Comparison of ENCODE assay signal across 16 cellular contexts in genomic region chr1:109764561-109765482, GRCh38. TPM values are rescaled to one million over a fixed set of nuclear protein-coding genes. Genes with fewer than 3 reads are reported as not detected.
A peak's percentile ranks its signal among the peaks of the same experiment; 100 is the strongest.
DNase-seq lines count a peak whose midpoint lies in the region; ATAC-seq, FAIRE-seq and TF ChIP-seq lines count a peak whose summit lies in the region.
"Had no signal": no experiment of that assay in that cellular context is flagged by ENCODE, and none has a peak within 500 bp of the region (broad histone marks: within the 10 kb centered on the region; RNA-seq: fewer than 3 reads in every experiment).

No MANE protein-coding gene starts in this region.

- peaks cover 26% of the 10 kb centered on the region for H3K9me1 ChIP-seq in IMR-90 (ENCODE audit: insufficient read depth, low read length)
- no peaks in the 10 kb centered on the region for H3K9me1 ChIP-seq in K562 (ENCODE audit: control insufficient read depth, insufficient read depth, low read length)

- H3K4me1 ChIP-seq in IMR-90 (ENCODE audit: control insufficient read depth, insufficient read depth, low read length) (peaks cover 18% of the 10 kb centered on the region), K562 (replicated peaks in 1 of 2; ENCODE audit: control insufficient read depth in 2 of 2, insufficient read depth in 2 of 2, low read length in 2 of 2) (peaks cover 26 to 27% of the 10 kb centered on the region in 2 experiments), left lung (peaks cover 4 to 15% of the 10 kb centered on the region in 2 donors)

- H3K9ac ChIP-seq in IMR-90 (ENCODE audit: low read depth, low read length) (no peak overlapping the region), K562 (ENCODE audit: insufficient read depth in 1 of 2, low read depth in 2 of 2, low read length in 2 of 2) (no peak overlapping the region; a peak in 1 of 4 replicates)
- H3K9ac ChIP-seq: BLaER1 had no signal

- DNase-seq in IMR-90 (no peak), K562 (ENCODE audit: extremely low read depth in 1 of 4, low spot score in 3 of 4) (no peak), left lung (peak; percentile 22 to 39), sciatic nerve (ENCODE audit: low spot score) (peak; percentile 44), urothelium cell line (ENCODE audit: low spot score) (no peak)
- DNase-seq in stimulated activated naive CD4-positive, alpha-beta T cell (lab: John Stamatoyannopoulos, UW) = no peak
- DNase-seq: NCI-H1105; NK-92 treated with Interleukin-12 subunit alpha and Interleukin-12 subunit beta, amount 100 ng/mL, for 24 hours; SIG-M5 had no signal

- H3K9me3 ChIP-seq in IMR-90 (ENCODE audit: control insufficient read depth, insufficient read depth, low read length) (no peaks in the 10 kb centered on the region), K562 (replicated peaks; ENCODE audit: control insufficient read depth, insufficient read depth, low read depth, low read length) (no peaks in the 10 kb centered on the region), left lung (no peaks in the 10 kb centered on the region)
- H3K9me3 ChIP-seq: BLaER1, esophagus muscularis mucosa had no signal

- no peaks in the 10 kb centered on the region for H3K27me3 ChIP-seq in IMR-90 (ENCODE audit: control insufficient read depth, insufficient read depth, low read length)
- peaks cover 5 to 19% of the 10 kb centered on the region in 2 experiments for H3K27me3 ChIP-seq in K562 (ENCODE audit: control insufficient read depth in 2 of 2, insufficient read depth in 2 of 2, low read length in 2 of 2)
- H3K27me3 ChIP-seq in left lung = no peaks in the 10 kb centered on the region
- H3K27me3 ChIP-seq: BLaER1, esophagus muscularis mucosa had no signal

- H4K8ac ChIP-seq in IMR-90 (ENCODE audit: low read depth in 2 of 2, low read length in 2 of 2) = no peak overlapping the region

- peak overlapping the region; percentile 8; the same call in 1 of the 2 replicates for H2AK5ac ChIP-seq in IMR-90 (ENCODE audit: low read depth, low read length)

- no peak overlapping the region for H3K23ac ChIP-seq in IMR-90 (ENCODE audit: low read depth, low read length)

- CTCF ChIA-PET in IMR-90 (lab: Yijun Ruan, JAX) (no interaction called here), K562 (lab: Yijun Ruan, JAX; ENCODE audit: low intra/inter-chr PET ratio) (no interaction called here)

- in situ Hi-C loops in IMR-90 (cut with MboI; ENCODE audit: low sequenced_read_pairs) = no loop called here
- in situ Hi-C loops in K562 (cut with MboI) = loop anchor here (5.0 kb wide), 1 partner anchor 218 kb away; the partner anchor contains the start of gene GNAI3

- H2BK5ac ChIP-seq in IMR-90 (ENCODE audit: low read depth, low read length, poor library complexity, severe bottlenecking) = no peak overlapping the region

- H3K79me1 ChIP-seq in IMR-90 (ENCODE audit: low read depth in 1 of 2, low read length in 2 of 2) = no peaks in the 10 kb centered on the region

- H2AFZ ChIP-seq in IMR-90 (replicated peaks; ENCODE audit: low read length, poor library complexity) (peak overlapping the region; percentile 54), K562 (ENCODE audit: low read depth, low read length) (no peak overlapping the region)

- TF ChIP-seq EP300 in K562 (IDR thresholded peaks at IDR 0.05; ENCODE audit: low read length) = no peak

- TF ChIP-seq RAD21 in IMR-90 (IDR thresholded peaks at IDR 0.05; ENCODE audit: low read length) (no peak), K562 (CRISPR knock-in tag; conservative IDR thresholded peaks at IDR 0.05 in 1 of 2, IDR thresholded peaks at IDR 0.05 in 1 of 2) (no peak)

- H4K20me1 ChIP-seq in IMR-90 (ENCODE audit: insufficient read depth, low read length) (no peaks in the 10 kb centered on the region), K562 (replicated peaks; ENCODE audit: control insufficient read depth, insufficient read depth, low read length) (no peaks in the 10 kb centered on the region)
- H4K20me1 ChIP-seq: BLaER1 had no signal

- 93% methylated on average over 4 of the region's 13 CpGs; no CpG with 5 or more reads in 1 of the 2 experiments for WGBS in IMR-90 (ENCODE audit: extremely low coverage in 2 of 2, insufficient read length in 1 of 2), 2 experiments
- 51% methylated on average over 13 of the region's 13 CpGs for WGBS in K562 (ENCODE audit: insufficient coverage, low coverage, missing lambda C conversion rate)

- FAIRE-seq in K562 (lab: Jason Lieb, UNC) (no peak), urothelium cell line (lab: Jason Lieb, UNC) (no peak)
- FAIRE-seq: islet of Langerhans had no signal

- H4K91ac ChIP-seq in IMR-90 (ENCODE audit: insufficient read depth, low read depth, low read length) = peak overlapping the region; percentile 58; the same call in 1 of the 2 replicates

- H3K79me2 ChIP-seq in K562 (ENCODE audit: control insufficient read depth, insufficient read depth, low read length) = no peaks in the 10 kb centered on the region

- H2BK15ac ChIP-seq in IMR-90 (ENCODE audit: low read depth, low read length) = 0 out of 3 replicates have a peak overlapping the region, but pooled peaks have one; percentile 19

- no peak overlapping the region for H3K14ac ChIP-seq in IMR-90 (replicated peaks; ENCODE audit: low read depth, low read length)

- H3K4me3 ChIP-seq in IMR-90 (ENCODE audit: insufficient read depth, low read depth, low read length) (no peak overlapping the region), K562 (no peak overlapping the region), left lung (no peak overlapping the region)
- H3K4me3 ChIP-seq: BLaER1, esophagus muscularis mucosa had no signal

- H3K4me2 ChIP-seq in IMR-90 (ENCODE audit: low read depth, low read length) (no peak overlapping the region), K562 (ENCODE audit: insufficient read depth, low read length) (no peak overlapping the region)
- H3K4me2 ChIP-seq: BLaER1 had no signal

- POLR2A ChIA-PET in IMR-90 (lab: Charles Lee; ENCODE audit: unreplicated experiment) = no interaction called here
- POLR2A ChIA-PET in K562 (lab: Yijun Ruan, JAX) = interaction anchor here (0.6 to 1.4 kb wide), 6 partner anchors 9 to 277 kb away, joined by 3 to 5 read pairs (median 3); partner anchors contain the start of genes AHCYL1 and GNAI3

- no TSS peak for BruUV-seq in IMR-90 (replicated peaks; lab: Mats Ljungman, UMichigan)
- no TSS peak for BruUV-seq in K562 (replicated peaks; lab: Mats Ljungman, UMichigan)

- no peak overlapping the region for H3K4ac ChIP-seq in IMR-90 (ENCODE audit: low read depth, low read length)

- H2BK120ac ChIP-seq in IMR-90 (ENCODE audit: low read depth, low read length) = peak overlapping the region; percentile 21; the same call in 1 of the 2 replicates

- H3K56ac ChIP-seq in IMR-90 (ENCODE audit: extremely low read depth, insufficient read depth, low read length) = no peak overlapping the region

- ATAC-seq in IMR-90 (ENCODE audit: low read depth) = no peak
- ATAC-seq in K562 = no peak
- ATAC-seq in left lung = no peak
- ATAC-seq in sciatic nerve = no peak
- no peak for ATAC-seq in HG03469 (IDR thresholded peaks at IDR 0.05; ENCODE audit: unreplicated experiment)
- ATAC-seq: T-helper 17 cell had no signal

- H3K18ac ChIP-seq in IMR-90 (ENCODE audit: low read depth, low read length) = no peak overlapping the region

- intact Hi-C loops in IMR-90 (cut with micrococcal nuclease) (no loop called here), K562 (cut with micrococcal nuclease) (no loop called here), left lung (cut with DNase I) (loop anchor here in 1 of 2 donors (5.0 kb wide), 1 partner anchor 123 kb away; no protein-coding TSS in a partner anchor), sciatic nerve (cut with DNase I) (no loop called here)

- TF ChIP-seq CTCF in IMR-90 (conservative IDR thresholded peaks at IDR 0.05; ENCODE audit: low read depth, low read length) (no peak), K562 (IDR thresholded peaks at IDR 0.05 in 2 of 3, conservative IDR thresholded peaks at IDR 0.05 in 1 of 3; ENCODE audit: insufficient read depth in 2 of 3, low read depth in 1 of 3, low read length in 3 of 3) (no peak), left lung (IDR thresholded peaks at IDR 0.05) (no peak)

- H3K36me3 ChIP-seq in IMR-90 (ENCODE audit: control insufficient read depth, insufficient read depth, low read length) (no peaks in the 10 kb centered on the region), K562 (ENCODE audit: control insufficient read depth, insufficient read depth, low read length) (no peaks in the 10 kb centered on the region), left lung (no peaks in the 10 kb centered on the region)
- H3K36me3 ChIP-seq: BLaER1, esophagus muscularis mucosa had no signal

- dilution Hi-C loops in IMR-90 (cut with HindIII; ENCODE audit: low sequenced_read_pairs, unreplicated experiment) = no loop called here

- H3K27ac ChIP-seq in IMR-90 (ENCODE audit: insufficient read depth, low read length) = no peak overlapping the region
- H3K27ac ChIP-seq in K562 (ENCODE audit: extremely low read depth, low read depth, low read length) = no peak overlapping the region
- no peak overlapping the region for H3K27ac ChIP-seq in left lung
- H3K27ac ChIP-seq: esophagus muscularis mucosa had no signal

- TF ChIP-seq POLR2A in IMR-90 (IDR thresholded peaks at IDR 0.05; ENCODE audit: low read depth, low read length) (no peak), K562 (conservative IDR thresholded peaks at IDR 0.05) (no peak)

- H4K5ac ChIP-seq in IMR-90 (ENCODE audit: low read depth, low read length) = no peak overlapping the region

- no peak overlapping the region for H2AK9ac ChIP-seq in IMR-90 (replicated peaks; ENCODE audit: low read depth, low read length, poor library complexity)

- no peak overlapping the region for H2BK20ac ChIP-seq in IMR-90 (ENCODE audit: low read depth, low read length)

RNA-seq across cellular contexts. Expression of gene EPS8L3, which starts 1.1 kb away (rescaled TPM):
- total RNA-seq in IMR-90 (2012; rRNA removed) = not detected in 2 replicates
- not detected in 2 replicates for polyA plus RNA-seq in IMR-90 (2012; rRNA removed)
- polyA plus RNA-seq in IMR-90 (2012; cell fraction: cytosol; rRNA removed) = 0.11 TPM in 1 of 2 replicates, not detected in the other
- not detected in 2 replicates for polyA plus RNA-seq in IMR-90 (2012; cell fraction: nucleus; rRNA removed; ENCODE audit: low replicate concordance)
- total RNA-seq in K562 (2011; cell fraction: chromatin; rRNA removed; ENCODE audit: low replicate concordance) = not detected in 2 replicates
- not detected in 2 replicates for total RNA-seq in K562 (2011; cell fraction: nucleolus; rRNA removed)
- total RNA-seq in K562 (2011; cell fraction: nucleoplasm; rRNA removed) = not detected in 2 replicates
- not detected in 2 replicates for total RNA-seq in K562 (2014; rRNA removed)
- total RNA-seq in K562 (2014; rRNA removed; fragmentation: Illumina TruSeq; extraction: Trizol) = 0.15 TPM in 1 of 2 replicates, not detected in the other
- not detected in 2 replicates for total RNA-seq in K562 (2015; rRNA removed; fragmentation: Illumina TruSeq; extraction: Trizol)
- 0.42 and 0.51 TPM in 2 replicates for total RNA-seq in K562 (2021)
- 0.13 and 0.14 TPM in 2 replicates for polyA plus RNA-seq in K562 (2011; rRNA removed)
- 0.07 and 0.16 TPM in 2 replicates for polyA plus RNA-seq in K562 (2011; cell fraction: cytosol; rRNA removed)
- 0.81 and 1.8 TPM in 2 replicates for polyA plus RNA-seq in K562 (2011; cell fraction: nucleus; rRNA removed)
- 0.07 and 0.14 TPM in 2 replicates for polyA plus RNA-seq in K562 (2012)
- polyA plus RNA-seq in K562 (2014; fragmentation: Illumina TruSeq; extraction: Trizol) = 0.09 and 0.61 TPM in 2 replicates
- not detected for polyA plus RNA-seq in K562 (2014; fragmentation: Nextera tagmentation; extraction: Ambion mirVana)
- polyA plus RNA-seq in K562 (2014; rRNA removed) = 0.04 TPM in 1 of 2 replicates, not detected in the other
- polyA minus RNA-seq in K562 (2011; rRNA and poly(A)+ RNA removed) = not detected in 2 replicates
- polyA minus RNA-seq in K562 (2011; cell fraction: cytosol; rRNA and poly(A)+ RNA removed) = not detected in 2 replicates
- polyA minus RNA-seq in K562 (2011; cell fraction: nucleus; rRNA and poly(A)+ RNA removed) = not detected in 2 replicates
- total RNA-seq in left lung = not detected
- total RNA-seq in sciatic nerve = not detected
- total RNA-seq: activated T-helper 1 cell treated with anti-CD3 and anti-CD28 coated beads, Interleukin-12 subunit alpha, Interleukin-12 subunit beta, Interleukin-2, Interleukin-4 antibody, amounts not matched to agents 30 ng/mL and 10 ng/mL and 1 ng/mL, durations not matched to agents 14 hours and 24 hours and 36 hours; aorta; T-helper 17 cell had no signal

RNA-seq across cellular contexts. Expression of gene GSTM3, which starts 24.0 kb away (rescaled TPM):
- total RNA-seq in IMR-90 (2012; rRNA removed) (101 and 131 TPM in 2 replicates), K562 (2014; rRNA removed) (2.3 and 4.3 TPM in 2 replicates), K562 (2014; rRNA removed; fragmentation: Illumina TruSeq; extraction: Trizol) (5.5 and 7.2 TPM in 2 replicates), K562 (2015; rRNA removed; fragmentation: Illumina TruSeq; extraction: Trizol) (4.1 and 4.5 TPM in 2 replicates), K562 (2021) (3.9 and 5.7 TPM in 2 replicates), left lung (10 to 100 TPM; 13.8 to 30.9 TPM), sciatic nerve (104 TPM)
- polyA plus RNA-seq in IMR-90 (2012; rRNA removed) (97.4 and 102 TPM in 2 replicates), K562 (2011; rRNA removed) (17.5 and 22.3 TPM in 2 replicates), K562 (2014; fragmentation: Illumina TruSeq; extraction: Trizol) (8.9 and 9.5 TPM in 2 replicates), K562 (2014; fragmentation: Nextera tagmentation; extraction: Ambion mirVana) (10 to 100 TPM; 23.1 to 24.5 TPM), K562 (2014; rRNA removed) (8.9 and 9.4 TPM in 2 replicates)
- polyA plus RNA-seq in IMR-90 (2012; cell fraction: cytosol; rRNA removed) = 69.1 and 108 TPM in 2 replicates
- polyA plus RNA-seq in IMR-90 (2012; cell fraction: nucleus; rRNA removed; ENCODE audit: low replicate concordance) = 19.5 and 60.7 TPM in 2 replicates
- total RNA-seq in K562 (2011; cell fraction: chromatin; rRNA removed; ENCODE audit: low replicate concordance) = 1.2 and 1.8 TPM in 2 replicates
- 1.1 and 2.7 TPM in 2 replicates for total RNA-seq in K562 (2011; cell fraction: nucleolus; rRNA removed)
- 1.8 and 2.6 TPM in 2 replicates for total RNA-seq in K562 (2011; cell fraction: nucleoplasm; rRNA removed)
- polyA plus RNA-seq in K562 (2011; cell fraction: cytosol; rRNA removed) = 10.2 and 17.2 TPM in 2 replicates
- polyA plus RNA-seq in K562 (2011; cell fraction: nucleus; rRNA removed) = 5.5 and 10.1 TPM in 2 replicates
- 10.9 and 11.4 TPM in 2 replicates for polyA plus RNA-seq in K562 (2012)
- 8.5 and 12.1 TPM in 2 replicates for polyA minus RNA-seq in K562 (2011; rRNA and poly(A)+ RNA removed)
- polyA minus RNA-seq in K562 (2011; cell fraction: cytosol; rRNA and poly(A)+ RNA removed) = 2.6 and 5.3 TPM in 2 replicates
- 1.2 and 3.3 TPM in 2 replicates for polyA minus RNA-seq in K562 (2011; cell fraction: nucleus; rRNA and poly(A)+ RNA removed)

RNA-seq across cellular contexts. Expression of gene GSTM5, which starts 52.8 kb away (rescaled TPM):
- 0.28 and 0.36 TPM in 2 replicates for total RNA-seq in IMR-90 (2012; rRNA removed)
- 1.2 TPM in 2 replicates for polyA plus RNA-seq in IMR-90 (2012; rRNA removed)
- polyA plus RNA-seq in IMR-90 (2012; cell fraction: cytosol; rRNA removed) = 0.36 and 0.85 TPM in 2 replicates
- 0.50 and 2.1 TPM in 2 replicates for polyA plus RNA-seq in IMR-90 (2012; cell fraction: nucleus; rRNA removed; ENCODE audit: low replicate concordance)
- 0.16 TPM in 1 of 2 replicates, not detected in the other for total RNA-seq in K562 (2011; cell fraction: chromatin; rRNA removed; ENCODE audit: low replicate concordance)
- 0.17 TPM in 1 of 2 replicates, not detected in the other for total RNA-seq in K562 (2011; cell fraction: nucleolus; rRNA removed)
- total RNA-seq in K562 (2011; cell fraction: nucleoplasm; rRNA removed) = 0.15 and 0.23 TPM in 2 replicates
- not detected in 2 replicates for total RNA-seq in K562 (2014; rRNA removed)
- total RNA-seq in K562 (2014; rRNA removed; fragmentation: Illumina TruSeq; extraction: Trizol) = not detected in 2 replicates
- not detected in 2 replicates for total RNA-seq in K562 (2015; rRNA removed; fragmentation: Illumina TruSeq; extraction: Trizol)
- total RNA-seq in K562 (2021) = not detected in 2 replicates
- polyA plus RNA-seq in K562 (2011; rRNA removed) = not detected in 2 replicates
- polyA plus RNA-seq in K562 (2011; cell fraction: cytosol; rRNA removed) = not detected in 2 replicates
- polyA plus RNA-seq in K562 (2011; cell fraction: nucleus; rRNA removed) = 0.15 TPM in 1 of 2 replicates, not detected in the other
- not detected in 2 replicates for polyA plus RNA-seq in K562 (2012)
- polyA plus RNA-seq in K562 (2014; fragmentation: Illumina TruSeq; extraction: Trizol) = not detected in 2 replicates
- not detected for polyA plus RNA-seq in K562 (2014; fragmentation: Nextera tagmentation; extraction: Ambion mirVana)
- not detected in 2 replicates for polyA plus RNA-seq in K562 (2014; rRNA removed)
- not detected in 2 replicates for polyA minus RNA-seq in K562 (2011; rRNA and poly(A)+ RNA removed)
- polyA minus RNA-seq in K562 (2011; cell fraction: cytosol; rRNA and poly(A)+ RNA removed) = not detected in 2 replicates
- polyA minus RNA-seq in K562 (2011; cell fraction: nucleus; rRNA and poly(A)+ RNA removed) = under 0.01 and 0.11 TPM in 2 replicates
- total RNA-seq in left lung = 10 to 100 TPM in 1 of 2 donors, 1 to 10 TPM in 1; 8.4 to 11.6 TPM
- total RNA-seq in sciatic nerve = 41.6 TPM

Comparison
In these comparisons a context has a peak if more than half of its experiments do, and no peak if none do; other contexts are left out.
1. DNase-seq: peak in left lung (2 of 2) and sciatic nerve (single experiment); none in IMR-90 (single experiment), K562 (0 of 4), urothelium cell line (single experiment) and stimulated activated naive CD4-positive, alpha-beta T cell (0 of 6).